Comparison of ENCODE assay signal across 27 cellular contexts in genomic region chr10:101304316-101304715, GRCh38. TPM values are rescaled to one million over a fixed set of nuclear protein-coding genes. Genes with fewer than 3 reads are reported as not detected.
DNase-seq lines count a peak whose midpoint lies in the region; ATAC-seq, FAIRE-seq and TF ChIP-seq lines count a peak whose summit lies in the region.
"Had no signal": no experiment of that assay in that cellular context is flagged by ENCODE, and none has a peak within 500 bp of the region (broad histone marks: within the 10 kb centered on the region; RNA-seq: fewer than 3 reads in every experiment).

No MANE protein-coding gene starts in this region.

- H3K27ac Mint-ChIP-seq in activated CD4-positive, alpha-beta T cell treated with anti-CD3 and anti-CD28 coated beads for 36 hours, result no peak overlapping the region
- H3K27ac Mint-ChIP-seq: CD4-positive, alpha-beta memory T cell; GM23338 had no signal

- no peak for TF ChIP-seq CTCF in bronchial epithelial cell (IDR thresholded peaks at IDR 0.05; ENCODE audit: insufficient read depth, low read length, severe bottlenecking)

- H3K4me3 ChIP-seq in bronchial epithelial cell (ENCODE audit: low read depth, low read length), result no peak overlapping the region
- H3K4me3 ChIP-seq: GM12878, GM23338, HAP-1 had no signal

- no peaks in the 10 kb centered on the region for H3K36me3 Mint-ChIP-seq in activated CD4-positive, alpha-beta T cell treated with anti-CD3 and anti-CD28 coated beads for 36 hours (ENCODE audit: low read depth)
- H3K36me3 Mint-ChIP-seq: CD4-positive, alpha-beta memory T cell had no signal

- H3K9me3 Mint-ChIP-seq in activated CD4-positive, alpha-beta T cell treated with anti-CD3 and anti-CD28 coated beads for 36 hours (ENCODE audit: low read depth), result no peaks in the 10 kb centered on the region
- H3K9me3 Mint-ChIP-seq: CD4-positive, alpha-beta memory T cell; GM23338 had no signal

- peak; percentile 80 for FAIRE-seq in bronchial epithelial cell (lab: Jason Lieb, UNC)
- FAIRE-seq: A204.1, GM12878, RCC 7860 had no signal

- peaks cover 28% of the 10 kb centered on the region for H3K27me3 Mint-ChIP-seq in activated CD4-positive, alpha-beta T cell treated with anti-CD3 and anti-CD28 coated beads for 36 hours

- no peak overlapping the region for H3K4me3 Mint-ChIP-seq in activated CD4-positive, alpha-beta T cell treated with anti-CD3 and anti-CD28 coated beads for 36 hours
- H3K4me3 Mint-ChIP-seq: CD4-positive, alpha-beta memory T cell; GM23338 had no signal

- intact Hi-C loops in activated CD4-positive, alpha-beta T cell treated with anti-CD3 and anti-CD28 coated beads for 36 hours (cut with DNase I, micrococcal nuclease), result no loop called here

- POLR2A ChIA-PET in activated CD4-positive, alpha-beta T cell treated with anti-CD3 and anti-CD28 coated beads for 36 hours (lab: Charles Lee), result no interaction called here

- CTCF ChIA-PET in activated CD4-positive, alpha-beta T cell treated with anti-CD3 and anti-CD28 coated beads for 36 hours (lab: Charles Lee), result interaction anchor here (0.6 to 1.2 kb wide), 6 partner anchors 8 to 252 kb away, joined by 3 to 6 read pairs (median 3); no protein-coding TSS in a partner anchor

- DNase-seq in Ammon's horn (ENCODE audit: low spot score) (peak; percentile 56), bronchial epithelial cell (ENCODE audit: low read depth) (no peak), medulla oblongata (ENCODE audit: extremely low spot score) (peak; percentile 31), putamen (ENCODE audit: low spot score) (peak; percentile 47)
- no peak for DNase-seq in activated CD4-positive, alpha-beta T cell treated with anti-CD3 and anti-CD28 coated beads for 36 hours
- DNase-seq: AML-193; CD4-positive, alpha-beta memory T cell; COR-L47; DMS79; EL; GDM1; NCI-H1092 treated with DMSO at 0.1 percent for 48 hours; NCI-H1436; NCI-H187 treated with DMSO at 0.1 percent for 48 hours; NCI-H2171 treated with DMSO at 0.1 percent for 48 hours; NCI-H345; NCI-H510A treated with DMSO at 0.1 percent for 48 hours; NCI-H774; SIG-M5; SK-N-SH had no signal

- no peaks in the 10 kb centered on the region for H3K36me3 ChIP-seq in bronchial epithelial cell (ENCODE audit: control insufficient read depth, insufficient read depth, low read length)
- H3K36me3 ChIP-seq: HAP-1 had no signal

- H3K4me1 Mint-ChIP-seq in activated CD4-positive, alpha-beta T cell treated with anti-CD3 and anti-CD28 coated beads for 36 hours, result no peaks in the 10 kb centered on the region
- H3K4me1 Mint-ChIP-seq: CD4-positive, alpha-beta memory T cell had no signal

- ATAC-seq in HG03196 (IDR thresholded peaks at IDR 0.05; ENCODE audit: unreplicated experiment) (no peak), HG02885 (IDR thresholded peaks at IDR 0.05; ENCODE audit: poor library complexity, unreplicated experiment) (no peak)
- no peak for ATAC-seq in activated CD4-positive, alpha-beta T cell treated with anti-CD3 and anti-CD28 coated beads for 36 hours
- ATAC-seq: GM12878, GM23338 had no signal

- peaks cover 13% of the 10 kb centered on the region for H3K27me3 ChIP-seq in bronchial epithelial cell (ENCODE audit: control insufficient read depth, insufficient read depth, low read length)

RNA-seq across cellular contexts. Expression of gene BTRC, which starts 49.6 kb away (rescaled TPM):
- 6.8 and 9.7 TPM in 2 replicates for total RNA-seq in bronchial epithelial cell
- total RNA-seq in activated CD4-positive, alpha-beta T cell treated with anti-CD3 and anti-CD28 coated beads for 36 hours, result 10 to 100 TPM; 15.5 to 18.7 TPM

Comparison
In these comparisons a context has a peak if more than half of its experiments do, and no peak if none do; other contexts are left out.
1. DNase-seq: peak in Ammon's horn (single experiment), medulla oblongata (single experiment) and putamen (single experiment); none in bronchial epithelial cell (single experiment) and activated CD4-positive, alpha-beta T cell treated with anti-CD3 and anti-CD28 coated beads for 36 hours (single experiment).